Comparison of ENCODE assay signal across 1 cellular context in the genomic region with DNA sequence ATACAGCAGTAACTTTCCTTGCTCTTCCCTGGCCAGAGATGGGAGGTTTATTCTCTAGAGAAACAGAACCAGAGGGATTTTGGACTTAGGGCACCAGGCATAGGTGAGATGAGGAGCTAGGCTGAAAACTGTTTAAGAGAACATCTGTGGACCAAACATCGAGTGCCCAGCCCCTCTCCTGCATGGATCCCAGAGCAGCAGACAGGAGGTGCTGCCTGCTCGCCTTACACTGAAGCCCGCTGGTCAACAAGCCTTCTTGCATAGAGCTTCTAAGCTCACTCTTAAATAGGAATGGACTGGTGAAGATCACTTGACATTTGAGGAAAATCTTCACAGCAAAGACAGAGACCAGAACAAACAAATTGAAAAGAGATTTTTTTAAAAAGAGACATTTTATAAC.
TF ChIP-seq lines count a peak whose summit lies in the region.

No MANE protein-coding gene starts in this region.

TF ChIP-seq in SK-N-SH treated with all-trans-retinoic acid at 6 μM for 48 hours, 23 proteins besides CTCF, POLR2A, EP300 and RAD21 (continued from another document):
- TF ChIP-seq TCF4 (CRISPR knock-in tag; IDR thresholded peaks at IDR 0.05; ENCODE audit: borderline replicate concordance) (no peak), RARB (CRISPR knock-in tag; IDR thresholded peaks at IDR 0.05) (no peak), PATZ1 (CRISPR knock-in tag; IDR thresholded peaks at IDR 0.05; ENCODE audit: borderline replicate concordance) (no peak)
